ENCODE assay signal across 8 cellular contexts in genomic region chrX:132615396-132616131, GRCh38.
DNase-seq lines count a peak whose midpoint lies in the region; ATAC-seq and TF ChIP-seq lines count a peak whose summit lies in the region.

No MANE protein-coding gene starts in this region.

- intact Hi-C loops in ovary (cut with DNase I): no loop called here

- 13 to 20% (median 14%) methylated on average over 4 of the region's 4 CpGs for WGBS in ovary, 3 donors

- in situ Hi-C loops in GM13977 (cut with MboI; ENCODE audit: low pct_unique_long_range_greater_than_20kb, low sequenced_read_pairs, unreplicated experiment): loop anchor here (25.0 kb wide), 1 partner anchor 328 kb away; no protein-coding TSS in a partner anchor

- H3K4me3 ChIP-seq in AG10803 (ENCODE audit: low read length) (no peak overlapping the region), epithelial cell of proximal tubule (ENCODE audit: low read depth, low read length) (no peak overlapping the region), ovary (no peak overlapping the region)

- ATAC-seq in GM18873 (IDR thresholded peaks at IDR 0.05; ENCODE audit: low FRiP score, unreplicated experiment): no peak
- no peak for ATAC-seq in HG03460 (IDR thresholded peaks at IDR 0.05; ENCODE audit: unreplicated experiment)

- no peak for TF ChIP-seq EP300 in ovary (IDR thresholded peaks at IDR 0.05)

- no peak for TF ChIP-seq POLR2A in ovary (IDR thresholded peaks at IDR 0.05)

- DNase-seq in AG10803 (ENCODE audit: low read depth): peak; percentile 15
- DNase-seq in GM13977 (ENCODE audit: low spot score): no peak
- peak; percentile 54 for DNase-seq in NAMALWA (ENCODE audit: low spot score)
- peak; percentile 19 to 22 for DNase-seq in activated CD4-positive, alpha-beta T cell treated with anti-CD3 and anti-CD28 coated beads, Interleukin-2, amount 50 U/mL, for 4 hours
- DNase-seq in epithelial cell of proximal tubule (ENCODE audit: low read depth): no peak
- peak; percentile 21 to 42 (median 32) for DNase-seq in ovary

- no peaks in the 10 kb centered on the region for H3K27me3 ChIP-seq in ovary

- H3K27ac ChIP-seq in ovary: no peak overlapping the region

- no peaks in the 10 kb centered on the region for H3K36me3 ChIP-seq in ovary

- no peaks in the 10 kb centered on the region for H3K9me3 ChIP-seq in ovary

- no peaks in the 10 kb centered on the region for H3K4me1 ChIP-seq in ovary (ENCODE audit: insufficient read depth)

- TF ChIP-seq CTCF in AG10803 (conservative IDR thresholded peaks at IDR 0.05; ENCODE audit: low read length) (peak; percentile 34), GM13977 (IDR thresholded peaks at IDR 0.05; ENCODE audit: extremely low read depth, insufficient read depth, missing control alignments) (peak; percentile 54), epithelial cell of proximal tubule (conservative IDR thresholded peaks at IDR 0.05; ENCODE audit: low read depth, low read length) (peak; percentile 63), ovary (IDR thresholded peaks at IDR 0.05) (no peak)

Comparison
In these comparisons a context has a peak if more than half of its experiments do, and no peak if none do; other contexts are left out.
1. DNase-seq: peak in AG10803 (single experiment), NAMALWA (single experiment), activated CD4-positive, alpha-beta T cell treated with anti-CD3 and anti-CD28 coated beads, Interleukin-2, amount 50 U/mL, for 4 hours (2 of 2) and ovary (5 of 5); none in GM13977 (single experiment) and epithelial cell of proximal tubule (single experiment).
2. CTCF ChIP-seq: peak in AG10803 (single experiment), GM13977 (single experiment) and epithelial cell of proximal tubule (single experiment); none in ovary (0 of 3).